In the genomic region with DNA sequence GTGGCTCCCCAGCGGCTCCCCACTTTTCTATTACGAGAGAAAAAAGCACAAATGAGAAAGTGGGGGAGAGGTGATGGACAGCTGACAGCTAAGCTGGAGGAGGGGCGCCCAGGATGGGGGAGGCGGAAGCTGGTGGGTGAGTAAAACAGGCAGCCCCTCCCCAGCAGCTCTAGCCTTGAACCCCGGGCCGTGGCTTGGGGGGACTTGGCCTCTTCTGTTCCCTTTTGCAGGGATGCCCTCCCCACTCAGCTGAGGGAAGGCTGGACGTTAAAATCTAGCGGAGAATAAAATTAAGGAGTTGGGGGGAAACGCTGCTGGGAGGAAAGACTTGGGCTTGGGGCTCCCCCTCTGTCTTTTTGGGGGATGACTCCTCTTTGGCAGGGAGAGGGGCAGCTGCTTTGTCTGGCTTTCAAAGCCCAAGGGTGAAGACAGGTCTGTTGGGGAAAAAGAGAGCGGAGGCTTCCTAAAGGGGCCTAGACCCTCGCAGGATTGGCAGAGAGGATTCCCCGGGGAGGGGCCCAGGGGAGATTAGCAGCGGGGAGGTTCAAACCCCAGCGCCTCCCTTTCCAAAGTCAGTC, we compare ENCODE assay signal across 6 cellular contexts. TPM values are rescaled to one million over a fixed set of nuclear protein-coding genes. Genes with fewer than 3 reads are reported as not detected.
A peak's percentile ranks its signal among the peaks of the same experiment; 100 is the strongest.
DNase-seq lines count a peak whose midpoint lies in the region; TF ChIP-seq lines count a peak whose summit lies in the region.

No MANE protein-coding gene starts in this region.

- no peak for TF ChIP-seq POLR2A in prostate gland (IDR thresholded peaks at IDR 0.05)

- intact Hi-C loops in prostate gland (cut with DNase I) = loop anchor here (2.0 kb wide), 1 partner anchor 25 kb away; a partner anchor contains a TSS

- no peak overlapping the region for H3K9ac ChIP-seq in HUES64 (ENCODE audit: low read depth, low read length)

- DNase-seq in GM13976 (ENCODE audit: low spot score) (peak; percentile 79), coronary artery (ENCODE audit: low spot score) (no peak), prostate gland (ENCODE audit: low spot score) (no peak), NCI-H524 treated with DMSO at 0.1 percent for 48 hours (lab: John Stamatoyannopoulos, UW) (no peak), putamen (ENCODE audit: low spot score) (no peak)

- H3K27ac ChIP-seq in HUES64 (ENCODE audit: low read depth, low read length) (no peak overlapping the region; the same call in 1 of the 2 replicates), coronary artery (peak overlapping the region; percentile 97 to 98), prostate gland (peak overlapping the region; percentile 84 to 92)

- H3K36me3 ChIP-seq in HUES64 (ENCODE audit: insufficient read depth, low read length) = peaks cover 17% of the 10 kb centered on the region
- H3K36me3 ChIP-seq in prostate gland = peaks cover 0 to 5% of the 10 kb centered on the region in 2 donors

- H3K4me1 ChIP-seq in HUES64 (ENCODE audit: insufficient read depth, low read length) = peaks cover 3% of the 10 kb centered on the region; the same call in 1 of the 2 replicates
- no peaks in the 10 kb centered on the region for H3K4me1 ChIP-seq in prostate gland (replicated peaks)

- H3K4me3 ChIP-seq in HUES64 (ENCODE audit: low read length) (peak overlapping the region; percentile 86), coronary artery (peak overlapping the region; percentile 86), prostate gland (peak overlapping the region; percentile 82 to 89)

- no peak for TF ChIP-seq CTCF in GM13976 (IDR thresholded peaks at IDR 0.05; ENCODE audit: borderline replicate concordance, control extremely low read depth, extremely low read depth, insufficient read depth, missing control alignments)
- no peak for TF ChIP-seq CTCF in coronary artery (IDR thresholded peaks at IDR 0.05)
- TF ChIP-seq CTCF in prostate gland (IDR thresholded peaks at IDR 0.05) = no peak

- peaks cover 7% of the 10 kb centered on the region for H3K9me3 ChIP-seq in HUES64 (ENCODE audit: insufficient read depth, low read depth, low read length)
- H3K9me3 ChIP-seq in prostate gland = no peaks in the 10 kb centered on the region

- in situ Hi-C loops in GM13976 (cut with MboI; ENCODE audit: low sequenced_read_pairs, unreplicated experiment) = no loop called here

- peaks cover 6% of the 10 kb centered on the region for H3K27me3 ChIP-seq in HUES64 (ENCODE audit: insufficient read depth, low read length)
- H3K27me3 ChIP-seq in prostate gland (replicated peaks; ENCODE audit: insufficient read depth) = no peaks in the 10 kb centered on the region

- 23% methylated on average over 14 of the region's 14 CpGs for WGBS in HUES64
- 21% methylated on average over 14 of the region's 14 CpGs for WGBS in prostate gland

RNA-seq across cellular contexts. Expression of a gene that starts 1.4 kb away (rescaled TPM):
- 51.0 TPM for polyA plus RNA-seq in HUES64 (2013, experiment 1 of 2)
- polyA plus RNA-seq in HUES64 (2013, experiment 2 of 2) = 57.8 TPM
- 10 to 100 TPM; 25.4 to 48.2 TPM for total RNA-seq in prostate gland

RNA-seq across cellular contexts. Expression of a gene that starts 6.4 kb away (rescaled TPM):
- polyA plus RNA-seq in HUES64 (2013, experiment 1 of 2) = not detected
- not detected for polyA plus RNA-seq in HUES64 (2013, experiment 2 of 2)
- under 1 TPM in 1 of 2 donors, not detected in 1; 0.97 TPM for total RNA-seq in prostate gland

RNA-seq across cellular contexts. Expression of a gene that starts 19.4 kb away (rescaled TPM):
- 0.55 TPM for polyA plus RNA-seq in HUES64 (2013, experiment 1 of 2)
- 0.70 TPM for polyA plus RNA-seq in HUES64 (2013, experiment 2 of 2)
- total RNA-seq in prostate gland = 10 to 100 TPM; 12.4 to 17.2 TPM

RNA-seq across cellular contexts. Expression of a gene that starts 25.6 kb away (rescaled TPM):
- 34.4 TPM for polyA plus RNA-seq in HUES64 (2013, experiment 1 of 2)
- polyA plus RNA-seq in HUES64 (2013, experiment 2 of 2) = 43.0 TPM
- 100 to 1,000 TPM in 1 of 2 donors, 10 to 100 TPM in 1; 34.8 to 106 TPM for total RNA-seq in prostate gland

RNA-seq across cellular contexts. Expression of a gene that starts 30.1 kb away (rescaled TPM):
- 10.4 TPM for polyA plus RNA-seq in HUES64 (2013, experiment 1 of 2)
- 16.7 TPM for polyA plus RNA-seq in HUES64 (2013, experiment 2 of 2)
- 10 to 100 TPM in 1 of 2 donors, 1 to 10 TPM in 1; 1.8 to 16.1 TPM for total RNA-seq in prostate gland
